In the genomic region with DNA sequence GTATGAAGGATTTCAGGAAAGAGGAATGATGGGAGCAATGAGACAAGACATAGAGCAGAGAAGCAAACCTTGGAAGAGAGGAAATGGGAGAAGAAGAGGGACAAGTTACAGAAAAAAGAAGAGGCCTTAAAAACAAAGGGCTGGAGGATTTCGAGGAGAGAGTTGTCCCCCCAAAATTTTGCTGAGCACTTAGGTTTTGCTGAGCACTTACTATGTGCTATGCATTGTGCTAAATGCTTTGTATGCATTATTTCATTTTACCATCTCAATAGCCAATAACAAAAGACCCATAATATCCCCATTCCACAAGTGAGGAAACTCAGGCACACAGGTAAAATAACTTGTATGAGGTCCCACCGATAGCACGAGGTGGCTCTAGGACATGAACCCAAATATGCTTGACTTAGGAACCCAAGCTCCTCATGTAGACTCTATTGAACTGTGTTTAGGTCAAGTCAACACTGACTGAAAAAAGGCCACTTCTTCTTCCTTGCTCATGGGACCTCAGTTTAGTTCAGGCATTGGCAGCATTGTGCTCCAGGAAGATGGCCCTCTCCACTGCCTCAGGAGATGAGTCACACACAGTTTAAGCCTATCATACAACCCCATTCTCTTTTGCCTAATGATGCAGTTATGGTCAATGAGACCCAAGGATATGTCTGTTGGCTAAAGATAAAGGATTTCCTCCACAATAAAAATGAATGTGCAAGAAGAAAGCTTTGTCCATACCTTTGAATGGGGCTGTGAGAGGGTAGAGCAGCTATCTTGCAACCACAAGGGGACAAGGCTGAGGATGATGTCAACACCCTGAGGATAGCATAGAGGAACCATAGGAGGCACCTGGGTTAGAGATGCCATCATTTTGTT, we compare ENCODE assay signal across 1 cellular context.
TF ChIP-seq lines count a peak whose summit lies in the region.

No MANE protein-coding gene starts in this region.

TF ChIP-seq in K562, 482 proteins besides CTCF, POLR2A, EP300 and RAD21 (continued from another document and continues in another):
- TF ChIP-seq CREB5 (CRISPR knock-in tag; IDR thresholded peaks at IDR 0.05) (no peak), MTA3 (IDR thresholded peaks at IDR 0.05; ENCODE audit: borderline replicate concordance) (peak; percentile 93), ZNF507 (tag; conservative IDR thresholded peaks at IDR 0.05) (no peak), ZNF384 (IDR thresholded peaks at IDR 0.05; ENCODE audit: low read depth, low read length) (no peak; the same call in none of the 2 replicates), MTA1 (IDR thresholded peaks at IDR 0.05; ENCODE audit: borderline replicate concordance) (peak; percentile 81; the same call in 1 of the 2 replicates), HDAC3 (IDR thresholded peaks at IDR 0.05; ENCODE audit: borderline replicate concordance, partially characterized antibody) (peak; percentile 92), ZBED1 (IDR thresholded peaks at IDR 0.05) (peak; percentile 87; the same call in 1 of the 2 replicates), HCFC1 (IDR thresholded peaks at IDR 0.05; ENCODE audit: low read depth, low read length) (no peak), ZBTB1 (CRISPR knock-in tag; IDR thresholded peaks at IDR 0.05; ENCODE audit: borderline replicate concordance, low read depth) (no peak), CTCFL (IDR thresholded peaks at IDR 0.05; ENCODE audit: borderline replicate concordance, insufficient read depth, low read depth, low read length, poor library complexity, severe bottlenecking) (no peak), EGR1 (conservative IDR thresholded peaks at IDR 0.05) (no peak), KLF16 (IDR thresholded peaks at IDR 0.05) (peak; percentile 96), HBP1 (CRISPR knock-in tag; IDR thresholded peaks at IDR 0.05) (0 out of 2 replicates have a peak, but pooled peaks have one; percentile 35), HDAC2 (IDR thresholded peaks at IDR 0.05) (peak; percentile 99), KDM1A (IDR thresholded peaks at IDR 0.05) (peak; percentile 96), DIDO1 (tag; IDR thresholded peaks at IDR 0.05; ENCODE audit: low read depth) (no peak; the same call in 1 of the 2 replicates), FOXK2 (conservative IDR thresholded peaks at IDR 0.05 in 1 of 2, IDR thresholded peaks at IDR 0.05 in 1 of 2; ENCODE audit: low read depth in 2 of 2) (peak; percentile 96 to 98), POLR2H (tag; IDR thresholded peaks at IDR 0.05; ENCODE audit: low read depth) (no peak), KLF10 (CRISPR knock-in tag; IDR thresholded peaks at IDR 0.05) (no peak), PML (IDR thresholded peaks at IDR 0.05; ENCODE audit: low read length) (peak; percentile 97), MCM3 (IDR thresholded peaks at IDR 0.05) (no peak), SNRNP70 (optimal IDR thresholded peaks at IDR 0.05; ENCODE audit: low read depth, low read length) (no peak), TAF1 (IDR thresholded peaks at IDR 0.05; ENCODE audit: control insufficient read depth, extremely low read depth, insufficient read depth, low read length, severe bottlenecking) (peak; percentile 47), CXXC5 (CRISPR knock-in tag; IDR thresholded peaks at IDR 0.05) (peak; percentile 51; the same call in 1 of the 2 replicates), GTF2E2 (tag; IDR thresholded peaks at IDR 0.05) (peak; percentile 63; the same call in 1 of the 2 replicates), PHTF2 (CRISPR knock-in tag; IDR thresholded peaks at IDR 0.05) (no peak), HNRNPK (IDR thresholded peaks at IDR 0.05; ENCODE audit: low read depth, low read length, poor library complexity, severe bottlenecking) (no peak), ESRRA (IDR thresholded peaks at IDR 0.05; ENCODE audit: borderline replicate concordance, low read depth) (peak; percentile 81; the same call in 1 of the 2 replicates), SAFB (IDR thresholded peaks at IDR 0.05; ENCODE audit: borderline replicate concordance, low read depth, low read length) (no peak), HNRNPH1 (optimal IDR thresholded peaks at IDR 0.05; ENCODE audit: low read depth, low read length) (no peak), PBX2 (CRISPR knock-in tag; IDR thresholded peaks at IDR 0.05; ENCODE audit: low read depth) (no peak), PBX2 (tag; conservative IDR thresholded peaks at IDR 0.05; ENCODE audit: low read depth) (peak; percentile 66), BRD9 (IDR thresholded peaks at IDR 0.05; ENCODE audit: low read depth, partially characterized antibody) (peak; percentile 58), MYC (IDR thresholded peaks at IDR 0.05; ENCODE audit: low read depth, low read length) (peak; percentile 64; the same call in 1 of the 2 replicates), MYC (CRISPR knock-in tag; IDR thresholded peaks at IDR 0.05; ENCODE audit: borderline replicate concordance, low read depth) (no peak), NEUROD1 (IDR thresholded peaks at IDR 0.05; ENCODE audit: borderline replicate concordance, low read depth, low read length, partially characterized antibody) (peak; percentile 75), ELF4 (CRISPR knock-in tag; IDR thresholded peaks at IDR 0.05) (peak; percentile 88; the same call in 1 of the 2 replicates), LCOR (CRISPR knock-in tag; IDR thresholded peaks at IDR 0.05) (peak; percentile 100)
- TF ChIP-seq, protein P1, sequence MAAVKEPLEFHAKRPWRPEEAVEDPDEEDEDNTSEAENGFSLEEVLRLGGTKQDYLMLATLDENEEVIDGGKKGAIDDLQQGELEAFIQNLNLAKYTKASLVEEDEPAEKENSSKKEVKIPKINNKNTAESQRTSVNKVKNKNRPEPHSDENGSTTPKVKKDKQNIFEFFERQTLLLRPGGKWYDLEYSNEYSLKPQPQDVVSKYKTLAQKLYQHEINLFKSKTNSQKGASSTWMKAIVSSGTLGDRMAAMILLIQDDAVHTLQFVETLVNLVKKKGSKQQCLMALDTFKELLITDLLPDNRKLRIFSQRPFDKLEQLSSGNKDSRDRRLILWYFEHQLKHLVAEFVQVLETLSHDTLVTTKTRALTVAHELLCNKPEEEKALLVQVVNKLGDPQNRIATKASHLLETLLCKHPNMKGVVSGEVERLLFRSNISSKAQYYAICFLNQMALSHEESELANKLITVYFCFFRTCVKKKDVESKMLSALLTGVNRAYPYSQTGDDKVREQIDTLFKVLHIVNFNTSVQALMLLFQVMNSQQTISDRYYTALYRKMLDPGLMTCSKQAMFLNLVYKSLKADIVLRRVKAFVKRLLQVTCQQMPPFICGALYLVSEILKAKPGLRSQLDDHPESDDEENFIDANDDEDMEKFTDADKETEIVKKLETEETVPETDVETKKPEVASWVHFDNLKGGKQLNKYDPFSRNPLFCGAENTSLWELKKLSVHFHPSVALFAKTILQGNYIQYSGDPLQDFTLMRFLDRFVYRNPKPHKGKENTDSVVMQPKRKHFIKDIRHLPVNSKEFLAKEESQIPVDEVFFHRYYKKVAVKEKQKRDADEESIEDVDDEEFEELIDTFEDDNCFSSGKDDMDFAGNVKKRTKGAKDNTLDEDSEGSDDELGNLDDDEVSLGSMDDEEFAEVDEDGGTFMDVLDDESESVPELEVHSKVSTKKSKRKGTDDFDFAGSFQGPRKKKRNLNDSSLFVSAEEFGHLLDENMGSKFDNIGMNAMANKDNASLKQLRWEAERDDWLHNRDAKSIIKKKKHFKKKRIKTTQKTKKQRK (IDR thresholded peaks at IDR 0.05; ENCODE audit: borderline replicate concordance, low read depth, low read length), result no peak
- TF ChIP-seq, protein P2, sequence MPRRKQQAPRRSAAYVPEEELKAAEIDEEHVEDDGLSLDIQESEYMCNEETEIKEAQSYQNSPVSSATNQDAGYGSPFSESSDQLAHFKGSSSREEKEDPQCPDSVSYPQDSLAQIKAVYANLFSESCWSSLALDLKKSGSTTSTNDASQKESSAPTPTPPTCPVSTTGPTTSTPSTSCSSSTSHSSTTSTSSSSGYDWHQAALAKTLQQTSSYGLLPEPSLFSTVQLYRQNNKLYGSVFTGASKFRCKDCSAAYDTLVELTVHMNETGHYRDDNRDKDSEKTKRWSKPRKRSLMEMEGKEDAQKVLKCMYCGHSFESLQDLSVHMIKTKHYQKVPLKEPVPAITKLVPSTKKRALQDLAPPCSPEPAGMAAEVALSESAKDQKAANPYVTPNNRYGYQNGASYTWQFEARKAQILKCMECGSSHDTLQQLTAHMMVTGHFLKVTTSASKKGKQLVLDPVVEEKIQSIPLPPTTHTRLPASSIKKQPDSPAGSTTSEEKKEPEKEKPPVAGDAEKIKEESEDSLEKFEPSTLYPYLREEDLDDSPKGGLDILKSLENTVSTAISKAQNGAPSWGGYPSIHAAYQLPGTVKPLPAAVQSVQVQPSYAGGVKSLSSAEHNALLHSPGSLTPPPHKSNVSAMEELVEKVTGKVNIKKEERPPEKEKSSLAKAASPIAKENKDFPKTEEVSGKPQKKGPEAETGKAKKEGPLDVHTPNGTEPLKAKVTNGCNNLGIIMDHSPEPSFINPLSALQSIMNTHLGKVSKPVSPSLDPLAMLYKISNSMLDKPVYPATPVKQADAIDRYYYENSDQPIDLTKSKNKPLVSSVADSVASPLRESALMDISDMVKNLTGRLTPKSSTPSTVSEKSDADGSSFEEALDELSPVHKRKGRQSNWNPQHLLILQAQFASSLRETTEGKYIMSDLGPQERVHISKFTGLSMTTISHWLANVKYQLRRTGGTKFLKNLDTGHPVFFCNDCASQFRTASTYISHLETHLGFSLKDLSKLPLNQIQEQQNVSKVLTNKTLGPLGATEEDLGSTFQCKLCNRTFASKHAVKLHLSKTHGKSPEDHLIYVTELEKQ (CRISPR knock-in tag; IDR thresholded peaks at IDR 0.05), result no peak
- TF ChIP-seq, protein P3, sequence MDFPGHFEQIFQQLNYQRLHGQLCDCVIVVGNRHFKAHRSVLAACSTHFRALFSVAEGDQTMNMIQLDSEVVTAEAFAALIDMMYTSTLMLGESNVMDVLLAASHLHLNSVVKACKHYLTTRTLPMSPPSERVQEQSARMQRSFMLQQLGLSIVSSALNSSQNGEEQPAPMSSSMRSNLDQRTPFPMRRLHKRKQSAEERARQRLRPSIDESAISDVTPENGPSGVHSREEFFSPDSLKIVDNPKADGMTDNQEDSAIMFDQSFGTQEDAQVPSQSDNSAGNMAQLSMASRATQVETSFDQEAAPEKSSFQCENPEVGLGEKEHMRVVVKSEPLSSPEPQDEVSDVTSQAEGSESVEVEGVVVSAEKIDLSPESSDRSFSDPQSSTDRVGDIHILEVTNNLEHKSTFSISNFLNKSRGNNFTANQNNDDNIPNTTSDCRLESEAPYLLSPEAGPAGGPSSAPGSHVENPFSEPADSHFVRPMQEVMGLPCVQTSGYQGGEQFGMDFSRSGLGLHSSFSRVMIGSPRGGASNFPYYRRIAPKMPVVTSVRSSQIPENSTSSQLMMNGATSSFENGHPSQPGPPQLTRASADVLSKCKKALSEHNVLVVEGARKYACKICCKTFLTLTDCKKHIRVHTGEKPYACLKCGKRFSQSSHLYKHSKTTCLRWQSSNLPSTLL (IDR thresholded peaks at IDR 0.05), result no peak
